1 cellular context compared by ENCODE assay signal in genomic region chr2:134718095-134718955, GRCh38.
TF ChIP-seq lines count a peak whose summit lies in the region.

No MANE protein-coding gene starts in this region.

TF ChIP-seq in HepG2, 621 proteins besides CTCF, POLR2A, EP300 and RAD21 (continued from another document):
- TF ChIP-seq GPBP1L1 (CRISPR knock-in tag; IDR thresholded peaks at IDR 0.05) (no peak), SIN3A (IDR thresholded peaks at IDR 0.05; ENCODE audit: borderline replicate concordance, low read depth, low read length) (no peak), ZNF740 (CRISPR knock-in tag; IDR thresholded peaks at IDR 0.05) (no peak), ZNF891 (CRISPR knock-in tag; IDR thresholded peaks at IDR 0.05) (no peak), ZFY (CRISPR knock-in tag; IDR thresholded peaks at IDR 0.05) (peak; percentile 31; the same call in 1 of the 2 replicates), PLRG1 (conservative IDR thresholded peaks at IDR 0.05) (no peak), SYNCRIP (IDR thresholded peaks at IDR 0.05; ENCODE audit: insufficient read depth, low read depth, low read length) (no peak), ZNF777 (CRISPR knock-in tag; IDR thresholded peaks at IDR 0.05) (peak; percentile 35; the same call in 1 of the 2 replicates), ZNF75D (CRISPR knock-in tag; IDR thresholded peaks at IDR 0.05; ENCODE audit: borderline replicate concordance) (no peak), ZHX1 (CRISPR knock-in tag; IDR thresholded peaks at IDR 0.05; ENCODE audit: low read depth) (no peak), ZNF468 (CRISPR knock-in tag; IDR thresholded peaks at IDR 0.05) (no peak), LCORL (IDR thresholded peaks at IDR 0.05) (no peak), LCORL (CRISPR knock-in tag; IDR thresholded peaks at IDR 0.05) (no peak), ZNF263 (CRISPR knock-in tag; IDR thresholded peaks at IDR 0.05) (0 out of 2 replicates have a peak, but pooled peaks have one; percentile 14), ZNF337 (CRISPR knock-in tag; IDR thresholded peaks at IDR 0.05; ENCODE audit: borderline replicate concordance, low read depth) (no peak), ZNF775 (CRISPR knock-in tag; IDR thresholded peaks at IDR 0.05; ENCODE audit: borderline replicate concordance) (no peak), ZNF556 (CRISPR knock-in tag; IDR thresholded peaks at IDR 0.05; ENCODE audit: borderline replicate concordance) (no peak), ZNF616 (CRISPR knock-in tag; IDR thresholded peaks at IDR 0.05; ENCODE audit: low read depth) (no peak), ZSCAN29 (CRISPR knock-in tag; conservative IDR thresholded peaks at IDR 0.05) (no peak), GATAD2A (CRISPR knock-in tag; IDR thresholded peaks at IDR 0.05) (no peak), NFE2L2 (IDR thresholded peaks at IDR 0.05; ENCODE audit: low read length) (no peak), ATF2 (CRISPR knock-in tag; IDR thresholded peaks at IDR 0.05) (no peak), ZNF331 (CRISPR knock-in tag; IDR thresholded peaks at IDR 0.05) (no peak), AGO1 (IDR thresholded peaks at IDR 0.05; ENCODE audit: low read depth, low read length, poor library complexity, severe bottlenecking) (no peak), NR1H2 (CRISPR knock-in tag; IDR thresholded peaks at IDR 0.05; ENCODE audit: borderline replicate concordance, low read depth) (no peak), ZSCAN25 (CRISPR knock-in tag; IDR thresholded peaks at IDR 0.05) (no peak), JARID2 (CRISPR knock-in tag; IDR thresholded peaks at IDR 0.05; ENCODE audit: insufficient replicate concordance) (no peak), NRL (CRISPR knock-in tag; IDR thresholded peaks at IDR 0.05; ENCODE audit: borderline replicate concordance) (0 out of 2 replicates have a peak, but pooled peaks have one; percentile 40), ZNF235 (CRISPR knock-in tag; IDR thresholded peaks at IDR 0.05; ENCODE audit: borderline replicate concordance) (no peak), REST (IDR thresholded peaks at IDR 0.05; ENCODE audit: borderline replicate concordance in 1 of 2, low read depth in 1 of 2, low read length in 2 of 2) (no peak), PTBP1 (IDR thresholded peaks at IDR 0.05; ENCODE audit: low read depth, low read length, poor library complexity, severe bottlenecking) (no peak), PRMT3 (CRISPR knock-in tag; IDR thresholded peaks at IDR 0.05; ENCODE audit: borderline replicate concordance, low read depth) (no peak), LBX2 (CRISPR knock-in tag; IDR thresholded peaks at IDR 0.05; ENCODE audit: borderline replicate concordance) (no peak), ZNF350 (CRISPR knock-in tag; IDR thresholded peaks at IDR 0.05; ENCODE audit: borderline replicate concordance, low read depth) (0 out of 2 replicates have a peak, but pooled peaks have one; percentile 23), MATR3 (CRISPR knock-in tag; IDR thresholded peaks at IDR 0.05) (no peak), ZNF232 (CRISPR knock-in tag; IDR thresholded peaks at IDR 0.05; ENCODE audit: borderline replicate concordance) (0 out of 2 replicates have a peak, but pooled peaks have one; percentile 31), NR2F2 (IDR thresholded peaks at IDR 0.05; ENCODE audit: borderline replicate concordance, low read depth) (no peak), ZBTB2 (CRISPR knock-in tag; IDR thresholded peaks at IDR 0.05; ENCODE audit: low read depth) (no peak), FOXP4 (CRISPR knock-in tag; IDR thresholded peaks at IDR 0.05) (no peak), PHF5A (CRISPR knock-in tag; IDR thresholded peaks at IDR 0.05; ENCODE audit: low read depth, unreplicated experiment) (no peak), PHF8 (CRISPR knock-in tag; IDR thresholded peaks at IDR 0.05) (no peak), PREB (CRISPR knock-in tag; IDR thresholded peaks at IDR 0.05) (no peak), ZNF747 (CRISPR knock-in tag; IDR thresholded peaks at IDR 0.05; ENCODE audit: borderline replicate concordance) (no peak)
